1 cellular context compared by ENCODE assay signal in the genomic region with DNA sequence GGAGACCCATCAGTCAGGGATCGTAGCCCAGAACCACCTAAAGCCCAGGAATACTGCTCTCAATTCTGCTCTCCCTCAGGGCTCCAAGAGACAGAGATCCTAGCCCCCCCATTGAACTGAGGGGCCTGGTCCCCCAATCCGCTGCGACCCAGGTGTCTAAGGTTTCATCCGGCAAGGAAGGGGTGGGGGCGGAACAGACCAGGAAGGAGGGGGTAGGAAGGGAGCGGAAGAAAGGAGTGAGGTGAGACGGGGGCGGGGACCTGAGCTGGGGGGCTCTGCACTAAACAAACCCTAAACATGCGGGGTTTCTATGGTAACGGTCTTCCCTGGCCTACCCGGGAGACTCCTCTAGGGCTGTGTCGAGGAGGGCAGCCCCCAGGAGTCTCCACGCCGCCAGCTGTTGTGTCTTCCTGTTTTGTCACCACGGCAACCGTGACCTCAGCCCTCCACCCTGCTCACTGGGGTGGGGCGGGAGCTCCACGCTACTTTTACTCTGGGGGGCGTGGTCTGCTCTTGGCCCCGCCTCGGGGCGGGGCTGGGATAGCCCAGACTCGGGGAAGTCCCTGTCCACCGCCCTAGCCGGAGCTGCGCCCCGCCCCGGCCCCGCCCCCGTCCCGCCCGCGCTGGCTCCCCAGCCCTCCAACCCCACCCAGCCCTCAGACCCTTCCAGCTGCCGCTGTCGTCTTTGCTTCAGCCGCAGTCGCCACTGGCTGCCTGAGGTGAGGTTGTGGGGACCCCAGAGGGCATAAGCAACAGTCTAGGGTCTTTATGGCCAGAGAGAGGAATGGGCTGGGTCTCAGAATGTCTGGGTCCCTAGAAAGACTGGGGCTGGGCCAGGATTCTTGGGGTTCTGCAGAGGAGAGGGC.
TF ChIP-seq lines count a peak whose summit lies in the region.

A gene with protein sequence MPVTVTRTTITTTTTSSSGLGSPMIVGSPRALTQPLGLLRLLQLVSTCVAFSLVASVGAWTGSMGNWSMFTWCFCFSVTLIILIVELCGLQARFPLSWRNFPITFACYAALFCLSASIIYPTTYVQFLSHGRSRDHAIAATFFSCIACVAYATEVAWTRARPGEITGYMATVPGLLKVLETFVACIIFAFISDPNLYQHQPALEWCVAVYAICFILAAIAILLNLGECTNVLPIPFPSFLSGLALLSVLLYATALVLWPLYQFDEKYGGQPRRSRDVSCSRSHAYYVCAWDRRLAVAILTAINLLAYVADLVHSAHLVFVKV (plus strand): TSS at position 659 of the 866 bp plus-strand sequence. CDS start 5,647 bp downstream, outside the sequence.

TF ChIP-seq in HepG2, 621 proteins besides CTCF, POLR2A, EP300 and RAD21 (continued from another document and continues in another):
- TF ChIP-seq, protein P1, sequence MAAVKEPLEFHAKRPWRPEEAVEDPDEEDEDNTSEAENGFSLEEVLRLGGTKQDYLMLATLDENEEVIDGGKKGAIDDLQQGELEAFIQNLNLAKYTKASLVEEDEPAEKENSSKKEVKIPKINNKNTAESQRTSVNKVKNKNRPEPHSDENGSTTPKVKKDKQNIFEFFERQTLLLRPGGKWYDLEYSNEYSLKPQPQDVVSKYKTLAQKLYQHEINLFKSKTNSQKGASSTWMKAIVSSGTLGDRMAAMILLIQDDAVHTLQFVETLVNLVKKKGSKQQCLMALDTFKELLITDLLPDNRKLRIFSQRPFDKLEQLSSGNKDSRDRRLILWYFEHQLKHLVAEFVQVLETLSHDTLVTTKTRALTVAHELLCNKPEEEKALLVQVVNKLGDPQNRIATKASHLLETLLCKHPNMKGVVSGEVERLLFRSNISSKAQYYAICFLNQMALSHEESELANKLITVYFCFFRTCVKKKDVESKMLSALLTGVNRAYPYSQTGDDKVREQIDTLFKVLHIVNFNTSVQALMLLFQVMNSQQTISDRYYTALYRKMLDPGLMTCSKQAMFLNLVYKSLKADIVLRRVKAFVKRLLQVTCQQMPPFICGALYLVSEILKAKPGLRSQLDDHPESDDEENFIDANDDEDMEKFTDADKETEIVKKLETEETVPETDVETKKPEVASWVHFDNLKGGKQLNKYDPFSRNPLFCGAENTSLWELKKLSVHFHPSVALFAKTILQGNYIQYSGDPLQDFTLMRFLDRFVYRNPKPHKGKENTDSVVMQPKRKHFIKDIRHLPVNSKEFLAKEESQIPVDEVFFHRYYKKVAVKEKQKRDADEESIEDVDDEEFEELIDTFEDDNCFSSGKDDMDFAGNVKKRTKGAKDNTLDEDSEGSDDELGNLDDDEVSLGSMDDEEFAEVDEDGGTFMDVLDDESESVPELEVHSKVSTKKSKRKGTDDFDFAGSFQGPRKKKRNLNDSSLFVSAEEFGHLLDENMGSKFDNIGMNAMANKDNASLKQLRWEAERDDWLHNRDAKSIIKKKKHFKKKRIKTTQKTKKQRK (IDR thresholded peaks at IDR 0.05; ENCODE audit: low read length) = no peak
- TF ChIP-seq, protein P2, sequence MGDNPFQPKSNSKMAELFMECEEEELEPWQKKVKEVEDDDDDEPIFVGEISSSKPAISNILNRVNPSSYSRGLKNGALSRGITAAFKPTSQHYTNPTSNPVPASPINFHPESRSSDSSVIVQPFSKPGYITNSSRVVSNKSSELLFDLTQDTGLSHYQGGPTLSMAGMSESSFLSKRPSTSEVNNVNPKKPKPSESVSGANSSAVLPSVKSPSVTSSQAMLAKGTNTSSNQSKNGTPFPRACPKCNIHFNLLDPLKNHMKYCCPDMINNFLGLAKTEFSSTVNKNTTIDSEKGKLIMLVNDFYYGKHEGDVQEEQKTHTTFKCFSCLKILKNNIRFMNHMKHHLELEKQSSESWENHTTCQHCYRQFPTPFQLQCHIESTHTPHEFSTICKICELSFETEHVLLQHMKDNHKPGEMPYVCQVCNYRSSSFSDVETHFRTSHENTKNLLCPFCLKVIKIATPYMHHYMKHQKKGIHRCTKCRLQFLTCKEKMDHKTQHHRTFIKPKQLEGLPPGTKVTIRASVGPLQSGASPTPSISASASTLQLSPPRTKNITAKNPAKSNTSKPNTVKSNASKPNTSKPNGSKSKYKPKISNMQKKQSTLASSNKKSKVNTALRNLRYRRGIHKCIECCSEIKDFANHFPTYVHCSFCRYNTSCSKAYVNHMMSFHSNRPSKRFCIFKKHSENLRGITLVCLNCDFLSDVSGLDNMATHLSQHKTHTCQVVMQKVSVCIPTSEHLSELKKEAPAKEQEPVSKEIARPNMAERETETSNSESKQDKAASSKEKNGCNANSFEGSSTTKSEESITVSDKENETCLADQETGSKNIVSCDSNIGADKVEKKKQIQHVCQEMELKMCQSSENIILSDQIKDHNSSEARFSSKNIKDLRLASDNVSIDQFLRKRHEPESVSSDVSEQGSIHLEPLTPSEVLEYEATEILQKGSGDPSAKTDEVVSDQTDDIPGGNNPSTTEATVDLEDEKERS (CRISPR knock-in tag; IDR thresholded peaks at IDR 0.05) = no peak
- no peak for TF ChIP-seq ZSCAN31 (CRISPR knock-in tag; IDR thresholded peaks at IDR 0.05; ENCODE audit: low read depth)
- TF ChIP-seq GATAD2A (CRISPR knock-in tag; IDR thresholded peaks at IDR 0.05) = 0 out of 2 replicates have a peak, but pooled peaks have one; percentile 23
- TF ChIP-seq, protein P3, sequence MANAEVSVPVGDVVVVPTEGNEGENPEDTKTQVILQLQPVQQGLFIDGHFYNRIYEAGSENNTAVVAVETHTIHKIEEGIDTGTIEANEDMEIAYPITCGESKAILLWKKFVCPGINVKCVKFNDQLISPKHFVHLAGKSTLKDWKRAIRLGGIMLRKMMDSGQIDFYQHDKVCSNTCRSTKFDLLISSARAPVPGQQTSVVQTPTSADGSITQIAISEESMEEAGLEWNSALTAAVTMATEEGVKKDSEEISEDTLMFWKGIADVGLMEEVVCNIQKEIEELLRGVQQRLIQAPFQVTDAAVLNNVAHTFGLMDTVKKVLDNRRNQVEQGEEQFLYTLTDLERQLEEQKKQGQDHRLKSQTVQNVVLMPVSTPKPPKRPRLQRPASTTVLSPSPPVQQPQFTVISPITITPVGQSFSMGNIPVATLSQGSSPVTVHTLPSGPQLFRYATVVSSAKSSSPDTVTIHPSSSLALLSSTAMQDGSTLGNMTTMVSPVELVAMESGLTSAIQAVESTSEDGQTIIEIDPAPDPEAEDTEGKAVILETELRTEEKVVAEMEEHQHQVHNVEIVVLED (CRISPR knock-in tag; IDR thresholded peaks at IDR 0.05; ENCODE audit: borderline replicate concordance) = peak; percentile 13; the same call in 1 of the 2 replicates
- TF ChIP-seq, protein P4, sequence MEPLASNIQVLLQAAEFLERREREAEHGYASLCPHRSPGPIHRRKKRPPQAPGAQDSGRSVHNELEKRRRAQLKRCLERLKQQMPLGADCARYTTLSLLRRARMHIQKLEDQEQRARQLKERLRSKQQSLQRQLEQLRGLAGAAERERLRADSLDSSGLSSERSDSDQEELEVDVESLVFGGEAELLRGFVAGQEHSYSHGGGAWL (CRISPR knock-in tag; IDR thresholded peaks at IDR 0.05) = no peak
- TF ChIP-seq, protein P5, sequence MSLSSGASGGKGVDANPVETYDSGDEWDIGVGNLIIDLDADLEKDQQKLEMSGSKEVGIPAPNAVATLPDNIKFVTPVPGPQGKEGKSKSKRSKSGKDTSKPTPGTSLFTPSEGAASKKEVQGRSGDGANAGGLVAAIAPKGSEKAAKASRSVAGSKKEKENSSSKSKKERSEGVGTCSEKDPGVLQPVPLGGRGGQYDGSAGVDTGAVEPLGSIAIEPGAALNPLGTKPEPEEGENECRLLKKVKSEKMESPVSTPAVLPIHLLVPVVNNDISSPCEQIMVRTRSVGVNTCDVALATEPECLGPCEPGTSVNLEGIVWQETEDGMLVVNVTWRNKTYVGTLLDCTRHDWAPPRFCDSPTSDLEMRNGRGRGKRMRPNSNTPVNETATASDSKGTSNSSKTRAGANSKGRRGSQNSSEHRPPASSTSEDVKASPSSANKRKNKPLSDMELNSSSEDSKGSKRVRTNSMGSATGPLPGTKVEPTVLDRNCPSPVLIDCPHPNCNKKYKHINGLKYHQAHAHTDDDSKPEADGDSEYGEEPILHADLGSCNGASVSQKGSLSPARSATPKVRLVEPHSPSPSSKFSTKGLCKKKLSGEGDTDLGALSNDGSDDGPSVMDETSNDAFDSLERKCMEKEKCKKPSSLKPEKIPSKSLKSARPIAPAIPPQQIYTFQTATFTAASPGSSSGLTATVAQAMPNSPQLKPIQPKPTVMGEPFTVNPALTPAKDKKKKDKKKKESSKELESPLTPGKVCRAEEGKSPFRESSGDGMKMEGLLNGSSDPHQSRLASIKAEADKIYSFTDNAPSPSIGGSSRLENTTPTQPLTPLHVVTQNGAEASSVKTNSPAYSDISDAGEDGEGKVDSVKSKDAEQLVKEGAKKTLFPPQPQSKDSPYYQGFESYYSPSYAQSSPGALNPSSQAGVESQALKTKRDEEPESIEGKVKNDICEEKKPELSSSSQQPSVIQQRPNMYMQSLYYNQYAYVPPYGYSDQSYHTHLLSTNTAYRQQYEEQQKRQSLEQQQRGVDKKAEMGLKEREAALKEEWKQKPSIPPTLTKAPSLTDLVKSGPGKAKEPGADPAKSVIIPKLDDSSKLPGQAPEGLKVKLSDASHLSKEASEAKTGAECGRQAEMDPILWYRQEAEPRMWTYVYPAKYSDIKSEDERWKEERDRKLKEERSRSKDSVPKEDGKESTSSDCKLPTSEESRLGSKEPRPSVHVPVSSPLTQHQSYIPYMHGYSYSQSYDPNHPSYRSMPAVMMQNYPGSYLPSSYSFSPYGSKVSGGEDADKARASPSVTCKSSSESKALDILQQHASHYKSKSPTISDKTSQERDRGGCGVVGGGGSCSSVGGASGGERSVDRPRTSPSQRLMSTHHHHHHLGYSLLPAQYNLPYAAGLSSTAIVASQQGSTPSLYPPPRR (CRISPR knock-in tag; IDR thresholded peaks at IDR 0.05; ENCODE audit: borderline replicate concordance) = peak; percentile 70; the same call in 1 of the 2 replicates
- TF ChIP-seq CREM (IDR thresholded peaks at IDR 0.05) = peak; percentile 68
- no peak for TF ChIP-seq CREM (CRISPR knock-in tag; IDR thresholded peaks at IDR 0.05)
- TF ChIP-seq POLR2AphosphoS2 (IDR thresholded peaks at IDR 0.05; ENCODE audit: low read depth, low read length) = peak; percentile 53; the same call in 1 of the 2 replicates
- TF ChIP-seq RARA (CRISPR knock-in tag; IDR thresholded peaks at IDR 0.05) = peak; percentile 78
- no peak for TF ChIP-seq JUN (CRISPR knock-in tag; IDR thresholded peaks at IDR 0.05)
- peak; percentile 91 for TF ChIP-seq SP5 (CRISPR knock-in tag; IDR thresholded peaks at IDR 0.05; ENCODE audit: borderline replicate concordance, low read depth)
- TF ChIP-seq ZNF143 (CRISPR knock-in tag; IDR thresholded peaks at IDR 0.05) = peak; percentile 67
- 0 out of 2 replicates have a peak, but pooled peaks have one; percentile 48 for TF ChIP-seq KLF12 (CRISPR knock-in tag; IDR thresholded peaks at IDR 0.05; ENCODE audit: borderline replicate concordance)
- peak; percentile 56; the same call in 1 of the 2 replicates for TF ChIP-seq MXD4 (CRISPR knock-in tag; IDR thresholded peaks at IDR 0.05)
- no peak for TF ChIP-seq FOXA1 (IDR thresholded peaks at IDR 0.05)
- TF ChIP-seq FOXA1 (CRISPR knock-in tag; IDR thresholded peaks at IDR 0.05) = peak; percentile 56; the same call in 1 of the 2 replicates
- TF ChIP-seq, protein P6, sequence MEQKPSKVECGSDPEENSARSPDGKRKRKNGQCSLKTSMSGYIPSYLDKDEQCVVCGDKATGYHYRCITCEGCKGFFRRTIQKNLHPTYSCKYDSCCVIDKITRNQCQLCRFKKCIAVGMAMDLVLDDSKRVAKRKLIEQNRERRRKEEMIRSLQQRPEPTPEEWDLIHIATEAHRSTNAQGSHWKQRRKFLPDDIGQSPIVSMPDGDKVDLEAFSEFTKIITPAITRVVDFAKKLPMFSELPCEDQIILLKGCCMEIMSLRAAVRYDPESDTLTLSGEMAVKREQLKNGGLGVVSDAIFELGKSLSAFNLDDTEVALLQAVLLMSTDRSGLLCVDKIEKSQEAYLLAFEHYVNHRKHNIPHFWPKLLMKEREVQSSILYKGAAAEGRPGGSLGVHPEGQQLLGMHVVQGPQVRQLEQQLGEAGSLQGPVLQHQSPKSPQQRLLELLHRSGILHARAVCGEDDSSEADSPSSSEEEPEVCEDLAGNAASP (CRISPR knock-in tag; IDR thresholded peaks at IDR 0.05; ENCODE audit: borderline replicate concordance) = peak; percentile 35; the same call in 1 of the 2 replicates
- TF ChIP-seq ZNF12 (CRISPR knock-in tag; IDR thresholded peaks at IDR 0.05) = no peak
- TF ChIP-seq, protein P7, sequence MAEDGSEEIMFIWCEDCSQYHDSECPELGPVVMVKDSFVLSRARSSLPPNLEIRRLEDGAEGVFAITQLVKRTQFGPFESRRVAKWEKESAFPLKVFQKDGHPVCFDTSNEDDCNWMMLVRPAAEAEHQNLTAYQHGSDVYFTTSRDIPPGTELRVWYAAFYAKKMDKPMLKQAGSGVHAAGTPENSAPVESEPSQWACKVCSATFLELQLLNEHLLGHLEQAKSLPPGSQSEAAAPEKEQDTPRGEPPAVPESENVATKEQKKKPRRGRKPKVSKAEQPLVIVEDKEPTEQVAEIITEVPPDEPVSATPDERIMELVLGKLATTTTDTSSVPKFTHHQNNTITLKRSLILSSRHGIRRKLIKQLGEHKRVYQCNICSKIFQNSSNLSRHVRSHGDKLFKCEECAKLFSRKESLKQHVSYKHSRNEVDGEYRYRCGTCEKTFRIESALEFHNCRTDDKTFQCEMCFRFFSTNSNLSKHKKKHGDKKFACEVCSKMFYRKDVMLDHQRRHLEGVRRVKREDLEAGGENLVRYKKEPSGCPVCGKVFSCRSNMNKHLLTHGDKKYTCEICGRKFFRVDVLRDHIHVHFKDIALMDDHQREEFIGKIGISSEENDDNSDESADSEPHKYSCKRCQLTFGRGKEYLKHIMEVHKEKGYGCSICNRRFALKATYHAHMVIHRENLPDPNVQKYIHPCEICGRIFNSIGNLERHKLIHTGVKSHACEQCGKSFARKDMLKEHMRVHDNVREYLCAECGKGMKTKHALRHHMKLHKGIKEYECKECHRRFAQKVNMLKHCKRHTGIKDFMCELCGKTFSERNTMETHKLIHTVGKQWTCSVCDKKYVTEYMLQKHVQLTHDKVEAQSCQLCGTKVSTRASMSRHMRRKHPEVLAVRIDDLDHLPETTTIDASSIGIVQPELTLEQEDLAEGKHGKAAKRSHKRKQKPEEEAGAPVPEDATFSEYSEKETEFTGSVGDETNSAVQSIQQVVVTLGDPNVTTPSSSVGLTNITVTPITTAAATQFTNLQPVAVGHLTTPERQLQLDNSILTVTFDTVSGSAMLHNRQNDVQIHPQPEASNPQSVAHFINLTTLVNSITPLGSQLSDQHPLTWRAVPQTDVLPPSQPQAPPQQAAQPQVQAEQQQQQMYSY (CRISPR knock-in tag; IDR thresholded peaks at IDR 0.05) = no peak
- no peak for TF ChIP-seq FOXP1 (IDR thresholded peaks at IDR 0.05)
- TF ChIP-seq FOXP1 (CRISPR knock-in tag; IDR thresholded peaks at IDR 0.05) = peak; percentile 50; the same call in 1 of the 2 replicates
- TF ChIP-seq RBM22 (optimal IDR thresholded peaks at IDR 0.05; ENCODE audit: low read length) = peak; percentile 87
- TF ChIP-seq ZNF510 (CRISPR knock-in tag; IDR thresholded peaks at IDR 0.05; ENCODE audit: low read depth) = 0 out of 2 replicates have a peak, but pooled peaks have one; percentile 67
- peak; percentile 57 for TF ChIP-seq ZBTB38 (CRISPR knock-in tag; IDR thresholded peaks at IDR 0.05)
- TF ChIP-seq YEATS4 (CRISPR knock-in tag; IDR thresholded peaks at IDR 0.05; ENCODE audit: borderline replicate concordance) = peak; percentile 39; the same call in 1 of the 2 replicates
- peak; percentile 48; the same call in 1 of the 2 replicates for TF ChIP-seq KAT8 (CRISPR knock-in tag; IDR thresholded peaks at IDR 0.05)
